10 cellular contexts compared by ENCODE assay signal in genomic region chr16:68993885-68994284, GRCh38.
DNase-seq lines count a peak whose midpoint lies in the region; ATAC-seq and TF ChIP-seq lines count a peak whose summit lies in the region.
"Had no signal": no experiment of that assay in that cellular context is flagged by ENCODE, and none has a peak within 500 bp of the region (broad histone marks: within the 10 kb centered on the region; RNA-seq: fewer than 3 reads in every experiment).

No MANE protein-coding gene starts in this region.

- H3K4me1 ChIP-seq in smooth muscle cell (ENCODE audit: low read depth) (no peaks in the 10 kb centered on the region), right atrium auricular region (no peaks in the 10 kb centered on the region)

- DNase-seq in H4 (ENCODE audit: low spot score) (peak; percentile 6), SW480 (ENCODE audit: low spot score) (peak; percentile 17), foreskin fibroblast (peak; percentile 78 to 85), smooth muscle cell (lab: John Stamatoyannopoulos, UW; ENCODE audit: unreplicated experiment) (no peak), right atrium auricular region (ENCODE audit: low spot score) (no peak), NCI-H1930 (lab: John Stamatoyannopoulos, UW) (no peak), C1 segment of cervical spinal cord (lab: John Stamatoyannopoulos, UW) (no peak)
- DNase-seq: stimulated activated naive CD8-positive, alpha-beta T cell treated with anti-CD3 and anti-CD28 coated beads, Interleukin-15, amount 100 ng/mL, for 72 hours had no signal

- no peaks in the 10 kb centered on the region for H4K20me1 ChIP-seq in smooth muscle cell (ENCODE audit: low read depth)

- no peak overlapping the region for H3K9ac ChIP-seq in smooth muscle cell (ENCODE audit: low read depth)

- no peak for TF ChIP-seq CTCF in foreskin fibroblast (IDR thresholded peaks at IDR 0.05; ENCODE audit: low read depth, low read length)
- TF ChIP-seq CTCF in smooth muscle cell (IDR thresholded peaks at IDR 0.05; ENCODE audit: borderline replicate concordance, insufficient read depth, poor library complexity, severe bottlenecking) = no peak
- no peak for TF ChIP-seq CTCF in right atrium auricular region (IDR thresholded peaks at IDR 0.05)

- ATAC-seq in GM21360 (IDR thresholded peaks at IDR 0.05; ENCODE audit: unreplicated experiment) = no peak
- ATAC-seq: stimulated activated naive CD8-positive, alpha-beta T cell treated with anti-CD3 and anti-CD28 coated beads, Interleukin-15, amount 100 ng/mL, for 72 hours had no signal

- H2AFZ ChIP-seq in smooth muscle cell (ENCODE audit: low read depth) = no peak overlapping the region

- H3K9me3 ChIP-seq in smooth muscle cell (replicated peaks; ENCODE audit: low read depth) = no peaks in the 10 kb centered on the region
- H3K9me3 ChIP-seq in right atrium auricular region = no peaks in the 10 kb centered on the region

- 63% methylated on average over 1 of the region's 1 CpG for WGBS in smooth muscle cell (ENCODE audit: low lambda C conversion rate)

- H3K36me3 ChIP-seq in smooth muscle cell (ENCODE audit: low read depth) (no peaks in the 10 kb centered on the region), right atrium auricular region (no peaks in the 10 kb centered on the region)

- H3K27me3 ChIP-seq in smooth muscle cell (ENCODE audit: low read depth) = no peaks in the 10 kb centered on the region
- no peaks in the 10 kb centered on the region for H3K27me3 ChIP-seq in right atrium auricular region

- H3K4me2 ChIP-seq in smooth muscle cell = no peak overlapping the region

- no peak overlapping the region for H3K4me3 ChIP-seq in foreskin fibroblast (ENCODE audit: low read depth in 1 of 2, low read length in 2 of 2)
- no peak overlapping the region for H3K4me3 ChIP-seq in smooth muscle cell
- no peak overlapping the region for H3K4me3 ChIP-seq in right atrium auricular region

- H3F3A ChIP-seq in smooth muscle cell (ENCODE audit: low read depth) = no peaks in the 10 kb centered on the region

- H3K27ac ChIP-seq in smooth muscle cell (ENCODE audit: low read depth) (peak overlapping the region; percentile 29), right atrium auricular region (no peak overlapping the region)
- H3K27ac ChIP-seq: HL-60 had no signal

- no peaks in the 10 kb centered on the region for H3K79me2 ChIP-seq in smooth muscle cell (ENCODE audit: low read depth)

Comparison
In these comparisons a context has a peak if more than half of its experiments do, and no peak if none do; other contexts are left out.
1. DNase-seq: peak in H4 (single experiment), SW480 (single experiment) and foreskin fibroblast (2 of 2); none in smooth muscle cell (single experiment), right atrium auricular region (single experiment), NCI-H1930 (0 of 2) and C1 segment of cervical spinal cord (0 of 14).